13 cellular contexts compared by ENCODE assay signal in the genomic region with DNA sequence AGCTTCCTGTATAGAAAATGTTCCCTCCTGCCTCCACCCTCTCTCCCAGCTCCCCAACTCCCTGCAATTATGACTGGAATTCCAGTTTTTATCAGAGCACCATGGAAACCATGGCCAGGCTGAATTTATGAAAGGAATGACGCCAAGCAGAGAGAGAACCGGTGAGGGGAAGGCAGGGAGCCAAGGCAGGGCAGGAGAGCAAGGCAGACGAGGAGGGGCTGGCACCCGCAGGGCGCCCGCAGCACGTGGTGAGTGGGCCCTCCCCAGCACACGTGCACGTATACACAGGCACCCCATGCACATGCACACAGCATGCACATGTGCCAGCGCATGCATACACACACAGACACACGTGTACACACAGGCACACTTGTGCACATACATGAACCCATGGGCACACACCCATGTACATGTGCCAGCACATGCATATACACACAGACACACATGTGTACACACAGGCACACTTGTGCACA. TPM values are rescaled to one million over a fixed set of nuclear protein-coding genes. Genes with fewer than 3 reads are reported as not detected.
DNase-seq lines count a peak whose midpoint lies in the region; ATAC-seq and TF ChIP-seq lines count a peak whose summit lies in the region.
"Had no signal": no experiment of that assay in that cellular context is flagged by ENCODE, and none has a peak within 500 bp of the region (broad histone marks: within the 10 kb centered on the region; RNA-seq: fewer than 3 reads in every experiment).

No MANE protein-coding gene starts in this region.

- BruUV-seq in IMR-90 (replicated peaks; lab: Mats Ljungman, UMichigan), result no TSS peak

- dilution Hi-C loops in IMR-90 (cut with HindIII; ENCODE audit: low sequenced_read_pairs, unreplicated experiment), result no loop called here

- H3K27me3 ChIP-seq in IMR-90 (ENCODE audit: control insufficient read depth, insufficient read depth, low read length), result peaks cover 12% of the 10 kb centered on the region; the same call in 1 of the 2 replicates

- H3K79me1 ChIP-seq in IMR-90 (ENCODE audit: low read depth in 1 of 2, low read length in 2 of 2), result no peaks in the 10 kb centered on the region

- WGBS in IMR-90 (ENCODE audit: extremely low coverage in 2 of 2, insufficient read length in 1 of 2), 2 experiments, result 46% methylated on average over 4 of the region's 11 CpGs; no CpG with 5 or more reads in 1 of the 2 experiments

- H4K8ac ChIP-seq in IMR-90 (ENCODE audit: low read depth in 2 of 2, low read length in 2 of 2), result no peak overlapping the region

- no peaks in the 10 kb centered on the region for H3K36me3 ChIP-seq in IMR-90 (ENCODE audit: control insufficient read depth, insufficient read depth, low read length)
- no peaks in the 10 kb centered on the region for H3K36me3 ChIP-seq in mucosa of descending colon (ENCODE audit: low read depth)
- H3K36me3 ChIP-seq: gastrocnemius medialis had no signal

- H3K23ac ChIP-seq in IMR-90 (ENCODE audit: low read depth, low read length), result no peak overlapping the region

- H2AK5ac ChIP-seq in IMR-90 (ENCODE audit: low read depth, low read length), result peak overlapping the region; percentile 24; the same call in 1 of the 2 replicates

- DNase-seq in AG08395 (ENCODE audit: low spot score) (peak; percentile 13), IMR-90 (peak; percentile 61), choroid plexus epithelial cell (ENCODE audit: low read depth) (peak; percentile 58), mucosa of descending colon (peak; percentile 31 to 41 (median 39)), D341Med (ENCODE audit: low spot score) (no peak), immature natural killer cell (no peak)
- DNase-seq: central memory CD4-positive, alpha-beta T cell; gastrocnemius medialis; KBM-7; NCI-H748 treated with DMSO at 0.1 percent for 48 hours had no signal

- H4K91ac ChIP-seq in IMR-90 (ENCODE audit: insufficient read depth, low read depth, low read length), result no peak overlapping the region

- H2AFZ ChIP-seq in IMR-90 (replicated peaks; ENCODE audit: low read length, poor library complexity), result peak overlapping the region; percentile 83

- no peak overlapping the region for H2BK5ac ChIP-seq in IMR-90 (ENCODE audit: low read depth, low read length, poor library complexity, severe bottlenecking)

- H3K27me3 Mint-ChIP-seq in immature natural killer cell (ENCODE audit: low read depth in 3 of 3), result peaks cover 0 to 8% (median 2%) of the 10 kb centered on the region in 3 donors

- H3K27ac Mint-ChIP-seq in immature natural killer cell, result no peak overlapping the region

- no peaks in the 10 kb centered on the region for H4K20me1 ChIP-seq in IMR-90 (ENCODE audit: insufficient read depth, low read length)

- no peak overlapping the region for H2BK120ac ChIP-seq in IMR-90 (ENCODE audit: low read depth, low read length)

- H3K36me3 Mint-ChIP-seq in immature natural killer cell, result no peaks in the 10 kb centered on the region

- no peak overlapping the region for H2BK20ac ChIP-seq in IMR-90 (ENCODE audit: low read depth, low read length)

- POLR2A ChIA-PET in IMR-90 (lab: Charles Lee; ENCODE audit: unreplicated experiment), result no interaction called here

- H3K27ac ChIP-seq in IMR-90 (ENCODE audit: insufficient read depth, low read length), result no peak overlapping the region
- H3K27ac ChIP-seq: gastrocnemius medialis had no signal

- no peak for TF ChIP-seq CTCF in IMR-90 (conservative IDR thresholded peaks at IDR 0.05; ENCODE audit: low read depth, low read length)
- no peak for TF ChIP-seq CTCF in choroid plexus epithelial cell (conservative IDR thresholded peaks at IDR 0.05; ENCODE audit: low read depth, low read length)
- no peak for TF ChIP-seq CTCF in mucosa of descending colon (IDR thresholded peaks at IDR 0.05)

- H2BK15ac ChIP-seq in IMR-90 (ENCODE audit: low read depth, low read length), result no peak overlapping the region

- no peaks in the 10 kb centered on the region for H3K4me1 Mint-ChIP-seq in immature natural killer cell

- TF ChIP-seq POLR2A in IMR-90 (IDR thresholded peaks at IDR 0.05; ENCODE audit: low read depth, low read length), result no peak

- no peak overlapping the region for H3K9ac ChIP-seq in IMR-90 (ENCODE audit: low read depth, low read length)

- H3K9me3 Mint-ChIP-seq in immature natural killer cell, result no peaks in the 10 kb centered on the region

- intact Hi-C loops in IMR-90 (cut with micrococcal nuclease), result no loop called here
- intact Hi-C loops in mucosa of descending colon (cut with DNase I, micrococcal nuclease), result no loop called here

- H4K5ac ChIP-seq in IMR-90 (ENCODE audit: low read depth, low read length), result no peak overlapping the region

- H3K18ac ChIP-seq in IMR-90 (ENCODE audit: low read depth, low read length), result no peak overlapping the region

- in situ Hi-C loops in IMR-90 (cut with MboI; ENCODE audit: low sequenced_read_pairs), result no loop called here

- H3K4me1 ChIP-seq in IMR-90 (ENCODE audit: control insufficient read depth, insufficient read depth, low read length) (peaks cover 11% of the 10 kb centered on the region), mucosa of descending colon (ENCODE audit: low read depth) (no peaks in the 10 kb centered on the region)
- H3K4me1 ChIP-seq: gastrocnemius medialis had no signal

- H3K4me3 ChIP-seq in IMR-90 (ENCODE audit: insufficient read depth, low read depth, low read length) (no peak overlapping the region), choroid plexus epithelial cell (ENCODE audit: low read depth, low read length) (no peak overlapping the region), mucosa of descending colon (no peak overlapping the region)
- H3K4me3 ChIP-seq: gastrocnemius medialis had no signal

- no peak for TF ChIP-seq RAD21 in IMR-90 (IDR thresholded peaks at IDR 0.05; ENCODE audit: low read length)

- ATAC-seq in IMR-90 (ENCODE audit: low read depth) (peak; percentile 75), mucosa of descending colon (peak; percentile 60), HG02610 (IDR thresholded peaks at IDR 0.05; ENCODE audit: unreplicated experiment) (no peak), HG02981 (IDR thresholded peaks at IDR 0.05; ENCODE audit: unreplicated experiment) (no peak)
- ATAC-seq: gastrocnemius medialis had no signal

- peaks cover 4% of the 10 kb centered on the region for H3K9me1 ChIP-seq in IMR-90 (ENCODE audit: insufficient read depth, low read length)

- no peak overlapping the region for H3K4me2 ChIP-seq in IMR-90 (ENCODE audit: low read depth, low read length)

- no peak overlapping the region for H3K4me3 Mint-ChIP-seq in immature natural killer cell

- H3K4ac ChIP-seq in IMR-90 (ENCODE audit: low read depth, low read length), result no peak overlapping the region

- peak overlapping the region; percentile 23 for H2AK9ac ChIP-seq in IMR-90 (replicated peaks; ENCODE audit: low read depth, low read length, poor library complexity)

- 0 out of 2 replicates have a peak overlapping the region, but pooled peaks have one; percentile 25 for H3K14ac ChIP-seq in IMR-90 (replicated peaks; ENCODE audit: low read depth, low read length)

- H3K9me3 ChIP-seq in IMR-90 (ENCODE audit: control insufficient read depth, insufficient read depth, low read length) (no peaks in the 10 kb centered on the region), mucosa of descending colon (no peaks in the 10 kb centered on the region)
- H3K9me3 ChIP-seq: gastrocnemius medialis had no signal

- H3K56ac ChIP-seq in IMR-90 (ENCODE audit: extremely low read depth, insufficient read depth, low read length), result no peak overlapping the region

- CTCF ChIA-PET in IMR-90 (lab: Yijun Ruan, JAX), result no interaction called here

TF ChIP-seq in IMR-90, 13 proteins besides CTCF, POLR2A, EP300 and RAD21:
- TF ChIP-seq MXI1 (IDR thresholded peaks at IDR 0.05; ENCODE audit: borderline replicate concordance, low read depth, low read length), result no peak
- TF ChIP-seq MAZ (IDR thresholded peaks at IDR 0.05; ENCODE audit: borderline replicate concordance, low read depth, low read length), result 0 out of 2 replicates have a peak, but pooled peaks have one; percentile 11
- TF ChIP-seq SMC3 (IDR thresholded peaks at IDR 0.05; ENCODE audit: low read depth, low read length), result no peak
- TF ChIP-seq FOS (IDR thresholded peaks at IDR 0.05; ENCODE audit: low read depth, low read length), result no peak
- TF ChIP-seq CHD1 (IDR thresholded peaks at IDR 0.05; ENCODE audit: low read depth, low read length), result no peak
- no peak for TF ChIP-seq MAFK (IDR thresholded peaks at IDR 0.05; ENCODE audit: low read depth, low read length)
- TF ChIP-seq BHLHE40 (IDR thresholded peaks at IDR 0.05; ENCODE audit: low read depth, low read length), result peak; percentile 37; the same call in 1 of the 2 replicates
- TF ChIP-seq, protein P1, sequence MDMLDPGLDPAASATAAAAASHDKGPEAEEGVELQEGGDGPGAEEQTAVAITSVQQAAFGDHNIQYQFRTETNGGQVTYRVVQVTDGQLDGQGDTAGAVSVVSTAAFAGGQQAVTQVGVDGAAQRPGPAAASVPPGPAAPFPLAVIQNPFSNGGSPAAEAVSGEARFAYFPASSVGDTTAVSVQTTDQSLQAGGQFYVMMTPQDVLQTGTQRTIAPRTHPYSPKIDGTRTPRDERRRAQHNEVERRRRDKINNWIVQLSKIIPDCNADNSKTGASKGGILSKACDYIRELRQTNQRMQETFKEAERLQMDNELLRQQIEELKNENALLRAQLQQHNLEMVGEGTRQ (IDR thresholded peaks at IDR 0.05; ENCODE audit: low read depth, low read length), result peak; percentile 46
- TF ChIP-seq RCOR1 (IDR thresholded peaks at IDR 0.05; ENCODE audit: insufficient replicate concordance, low read length), result no peak

RNA-seq across cellular contexts. Expression of a gene that starts 27.4 kb away (rescaled TPM):
- total RNA-seq in IMR-90 (2012; rRNA removed) (18.3 and 21.9 TPM in 2 replicates), mucosa of descending colon (10 to 100 TPM in 1 of 3 donors, 1 to 10 TPM in 2; 7.1 to 11.0 (median 8.3) TPM)
- polyA plus RNA-seq in IMR-90 (2012; rRNA removed) (15.5 and 17.7 TPM in 2 replicates), immature natural killer cell (10 to 100 TPM; 10.4 to 15.3 (median 12.5) TPM)
- polyA plus RNA-seq in IMR-90 (2012; cell fraction: cytosol; rRNA removed), result 14.9 and 16.0 TPM in 2 replicates
- polyA plus RNA-seq in IMR-90 (2012; cell fraction: nucleus; rRNA removed; ENCODE audit: low replicate concordance), result 21.4 and 23.1 TPM in 2 replicates

RNA-seq across cellular contexts. Expression of a gene that starts 35.8 kb away (rescaled TPM):
- 22.4 and 26.9 TPM in 2 replicates for total RNA-seq in IMR-90 (2012; rRNA removed)
- 30.1 and 38.2 TPM in 2 replicates for polyA plus RNA-seq in IMR-90 (2012; rRNA removed)
- polyA plus RNA-seq in IMR-90 (2012; cell fraction: cytosol; rRNA removed), result 45.5 and 52.1 TPM in 2 replicates
- 73.9 and 106 TPM in 2 replicates for polyA plus RNA-seq in IMR-90 (2012; cell fraction: nucleus; rRNA removed; ENCODE audit: low replicate concordance)
- 10 to 100 TPM; 39.3 to 63.1 (median 48.5) TPM for total RNA-seq in mucosa of descending colon
- polyA plus RNA-seq in immature natural killer cell, result 10 to 100 TPM; 21.6 to 75.3 (median 31.3) TPM

RNA-seq across cellular contexts. Expression of a gene that starts 48.0 kb away (rescaled TPM):
- 0.28 and 0.36 TPM in 2 replicates for total RNA-seq in IMR-90 (2012; rRNA removed)
- 1.4 TPM in 2 replicates for polyA plus RNA-seq in IMR-90 (2012; rRNA removed)
- 2.3 and 2.9 TPM in 2 replicates for polyA plus RNA-seq in IMR-90 (2012; cell fraction: cytosol; rRNA removed)
- polyA plus RNA-seq in IMR-90 (2012; cell fraction: nucleus; rRNA removed; ENCODE audit: low replicate concordance), result 11.3 and 14.6 TPM in 2 replicates
- 10 to 100 TPM in 1 of 3 donors, 1 to 10 TPM in 1, under 1 TPM in 1; 0.70 to 12.4 (median 2.3) TPM for total RNA-seq in mucosa of descending colon
- polyA plus RNA-seq in immature natural killer cell, result under 1 TPM in 1 of 3 donors, not detected in 2; 0.87 TPM
- total RNA-seq: mononuclear cell had no signal

Comparison
In these comparisons a context has a peak if more than half of its experiments do, and no peak if none do; other contexts are left out.
1. DNase-seq: peak in AG08395 (single experiment), IMR-90 (single experiment), choroid plexus epithelial cell (single experiment) and mucosa of descending colon (3 of 3); none in D341Med (single experiment) and immature natural killer cell (0 of 3).
2. ATAC-seq: peak in IMR-90 (single experiment) and mucosa of descending colon (single experiment); none in HG02610 (single experiment) and HG02981 (single experiment).